ENCODE assay signal across 21 cellular contexts in the genomic region with DNA sequence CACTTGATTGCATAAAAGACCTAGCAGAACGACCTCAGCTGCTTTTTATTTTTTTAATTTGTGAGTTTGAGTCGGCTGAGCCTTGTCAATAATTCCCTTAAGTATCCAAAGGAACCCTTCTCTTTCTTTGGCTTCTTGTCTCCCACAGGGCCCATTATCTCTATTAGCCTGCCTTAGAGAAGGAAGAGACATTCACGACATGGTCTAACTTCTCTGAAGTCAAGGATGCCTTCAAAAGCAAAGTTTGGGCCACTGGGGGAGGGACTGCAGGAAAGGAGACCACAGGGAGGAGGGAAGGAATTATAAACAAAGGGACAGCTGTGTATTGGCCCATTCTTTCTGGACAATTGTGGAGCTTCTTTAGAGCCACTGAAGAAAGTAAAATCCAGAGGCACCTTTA.
"Had no signal": no experiment of that assay in that cellular context is flagged by ENCODE, and none has a peak within 500 bp of the region (broad histone marks: within the 10 kb centered on the region; RNA-seq: fewer than 3 reads in every experiment).

No MANE protein-coding gene starts in this region.

- H3K9me3 Mint-ChIP-seq: IgD-negative memory B cell had no signal

- H3K36me3 ChIP-seq: SJSA1 had no signal

- H3K9me3 ChIP-seq: SJSA1 had no signal

- H3K36me3 Mint-ChIP-seq: IgD-negative memory B cell had no signal

- H3K27me3 ChIP-seq: SJSA1 had no signal

- H3K4me1 Mint-ChIP-seq: IgD-negative memory B cell had no signal

- H3K27ac ChIP-seq: SJSA1, SK-N-MC had no signal

- H3K4me3 ChIP-seq: K562, SJSA1, SK-N-MC had no signal

- H3K27ac Mint-ChIP-seq: IgD-negative memory B cell had no signal

- DNase-seq: MV-4-11, NCI-H1048, NCI-H1105, NCI-H1417, NCI-H1436 treated with DMSO at 0.1 percent for 48 hours, NCI-H1694, NCI-H187 treated with DMSO at 0.1 percent for 48 hours, NCI-H2029 treated with DMSO at 0.1 percent for 48 hours, NCI-H2171 treated with DMSO at 0.1 percent for 48 hours, NCI-H345, NCI-H446 treated with DMSO at 0.1 percent for 48 hours, NCI-H510A treated with DMSO at 0.1 percent for 48 hours, NCI-H526, NCI-H82, Right ventricle myocardium superior, RPMI8226, SIG-M5 had no signal

- ATAC-seq: K562 had no signal

- H3K4me3 Mint-ChIP-seq: IgD-negative memory B cell had no signal
